19 cellular contexts compared by ENCODE assay signal in genomic region chr5:169411789-169412425, GRCh38.
"Had no signal": no experiment of that assay in that cellular context is flagged by ENCODE, and none has a peak within 500 bp of the region (broad histone marks: within the 10 kb centered on the region; RNA-seq: fewer than 3 reads in every experiment).

No MANE protein-coding gene starts in this region.

- ATAC-seq: activated CD8-positive, alpha-beta T cell treated with anti-CD3 and anti-CD28 coated beads, Interleukin-2, amount 10 ng/mL, durations not matched to agents 7 days and 5 days; activated naive CD4-positive, alpha-beta T cell treated with anti-CD3 and anti-CD28 coated beads, Interleukin-2, amount 50 U/mL, for 72 hours; activated naive CD8-positive, alpha-beta T cell treated with anti-CD3 and anti-CD28 coated beads, Interleukin-2, amount 50 U/mL, for 24 hours; WTC11 had no signal

- H3K27ac ChIP-seq: breast epithelium had no signal

- H3K4me3 ChIP-seq: breast epithelium had no signal

- DNase-seq: activated CD4-positive, alpha-beta T cell treated with anti-CD3 and anti-CD28 coated beads for 48 hours; activated CD4-positive, alpha-beta T cell treated with anti-CD3 and anti-CD28 coated beads, Interleukin-2, amount 50 U/mL, for 4 hours; activated CD4-positive, CD25-positive, alpha-beta regulatory T cell treated with anti-CD3 and anti-CD28 coated beads, Interleukin-2, amount 50 U/mL, for 72 hours; activated CD8-positive, alpha-beta T cell treated with anti-CD3 and anti-CD28 coated beads, Interleukin-2, amount 10 ng/mL, durations not matched to agents 7 days and 5 days; activated effector memory CD4-positive, alpha-beta T cell treated with anti-CD3 and anti-CD28 coated beads, Interleukin-2, amount 50 U/mL, for 16 hours; activated naive CD4-positive, alpha-beta T cell treated with Interleukin-2 at 50 U/mL for 16 hours; activated naive CD8-positive, alpha-beta T cell treated with anti-CD3 and anti-CD28 coated beads, Interleukin-2, amount 50 U/mL, for 24 hours; activated T-cell treated with anti-CD3 and anti-CD28 coated beads, Interleukin-2, amount 50 U/mL, for 24 hours; caudate nucleus; KBM-7; NCI-H1092; NCI-H1417; NCI-H1930; NCI-H2171 treated with DMSO at 0.1 percent for 48 hours; NCI-H226; NCI-H526 treated with DMSO at 0.1 percent for 48 hours had no signal

- H3K27me3 ChIP-seq: breast epithelium had no signal

- H3K4me1 ChIP-seq: breast epithelium had no signal

- H3K36me3 ChIP-seq: breast epithelium had no signal

- H3K9me3 ChIP-seq: breast epithelium had no signal
